17 cellular contexts compared by ENCODE assay signal in genomic region chr11:16982809-16983208, GRCh38. TPM values are rescaled to one million over a fixed set of nuclear protein-coding genes. Genes with fewer than 3 reads are reported as not detected.
DNase-seq lines count a peak whose midpoint lies in the region; ATAC-seq and TF ChIP-seq lines count a peak whose summit lies in the region.
"Had no signal": no experiment of that assay in that cellular context is flagged by ENCODE, and none has a peak within 500 bp of the region (broad histone marks: within the 10 kb centered on the region; RNA-seq: fewer than 3 reads in every experiment).

No MANE protein-coding gene starts in this region.

- no peaks in the 10 kb centered on the region for H3K36me3 ChIP-seq in CD8-positive, alpha-beta memory T cell (ENCODE audit: insufficient read depth, low read length)
- H3K36me3 ChIP-seq in WERI-Rb-1 (peaks cover 18% of the 10 kb centered on the region), esophagus squamous epithelium (no peaks in the 10 kb centered on the region), parathyroid adenoma (ENCODE audit: control insufficient read depth, insufficient read depth, low read length) (no peaks in the 10 kb centered on the region)
- H3K36me3 ChIP-seq: lower lobe of right lung had no signal

- no peak for DNase-seq in CD8-positive, alpha-beta memory T cell
- DNase-seq in WERI-Rb-1 (no peak), esophagus squamous epithelium (lab: John Stamatoyannopoulos, UW) (no peak), foreskin keratinocyte (no peak), coronary artery (ENCODE audit: low spot score) (no peak)
- DNase-seq: activated CD8-positive, alpha-beta memory T cell treated with anti-CD3 and anti-CD28 coated beads, Interleukin-2, amount 10 ng/mL, durations not matched to agents 7 days and 5 days; activated naive CD4-positive, alpha-beta T cell treated with anti-CD3 and anti-CD28 coated beads for 36 hours; KG1; lower lobe of right lung; NCI-H1417; NCI-H226; SHP77 treated with DMSO at 0.1 percent for 48 hours had no signal

- no peaks in the 10 kb centered on the region for H3K79me2 ChIP-seq in parathyroid adenoma

- no peak overlapping the region for H3K9ac ChIP-seq in parathyroid adenoma

- CTCF ChIA-PET in CD8-positive, alpha-beta memory T cell (lab: Charles Lee) = no interaction called here

- H3K27me3 Mint-ChIP-seq in CD8-positive, alpha-beta memory T cell = no peaks in the 10 kb centered on the region
- H3K27me3 Mint-ChIP-seq: activated CD8-positive, alpha-beta memory T cell treated with anti-CD3 and anti-CD28 coated beads, Interleukin-2, amount 10 ng/mL, durations not matched to agents 7 days and 5 days had no signal

- no peak overlapping the region for H3K27ac ChIP-seq in CD8-positive, alpha-beta memory T cell (ENCODE audit: low read depth, low read length)
- H3K27ac ChIP-seq in WERI-Rb-1 (peak overlapping the region; percentile 53; the same call in 1 of the 2 replicates), esophagus squamous epithelium (peak overlapping the region; percentile 25 to 78 (median 50)), parathyroid adenoma (peak overlapping the region; percentile 59), foreskin keratinocyte (no peak overlapping the region), coronary artery (no peak overlapping the region)

- no peaks in the 10 kb centered on the region for H3K9me3 Mint-ChIP-seq in CD8-positive, alpha-beta memory T cell
- H3K9me3 Mint-ChIP-seq: activated naive CD4-positive, alpha-beta T cell treated with anti-CD3 and anti-CD28 coated beads for 36 hours had no signal

- no peaks in the 10 kb centered on the region for H3K36me3 Mint-ChIP-seq in CD8-positive, alpha-beta memory T cell
- H3K36me3 Mint-ChIP-seq: activated CD8-positive, alpha-beta memory T cell treated with anti-CD3 and anti-CD28 coated beads, Interleukin-2, amount 10 ng/mL, durations not matched to agents 7 days and 5 days had no signal

- H3K4me1 ChIP-seq in CD8-positive, alpha-beta memory T cell (ENCODE audit: insufficient read depth, low read length) = peaks cover 22% of the 10 kb centered on the region
- H3K4me1 ChIP-seq in esophagus squamous epithelium = peaks cover 10 to 83% (median 17%) of the 10 kb centered on the region in 3 donors
- H3K4me1 ChIP-seq in parathyroid adenoma = peaks cover 24% of the 10 kb centered on the region
- H3K4me1 ChIP-seq in foreskin keratinocyte = no peaks in the 10 kb centered on the region

- TF ChIP-seq POLR2A in esophagus squamous epithelium (IDR thresholded peaks at IDR 0.05) = no peak

- 94 to 100% methylated on average over 1 of the region's 1 CpG for WGBS in esophagus squamous epithelium, 2 donors

- H3K27me3 ChIP-seq in CD8-positive, alpha-beta memory T cell (ENCODE audit: insufficient read depth, low read length, poor library complexity, severe bottlenecking) = no peaks in the 10 kb centered on the region
- no peaks in the 10 kb centered on the region for H3K27me3 ChIP-seq in WERI-Rb-1 (ENCODE audit: insufficient read depth, low read depth, severe bottlenecking)
- no peaks in the 10 kb centered on the region for H3K27me3 ChIP-seq in esophagus squamous epithelium
- H3K27me3 ChIP-seq in parathyroid adenoma (ENCODE audit: control insufficient read depth, insufficient read depth, low read length) = no peaks in the 10 kb centered on the region
- peaks cover 5% of the 10 kb centered on the region for H3K27me3 ChIP-seq in foreskin keratinocyte

- no peak overlapping the region for H3K4me2 ChIP-seq in parathyroid adenoma (ENCODE audit: low read length)

- H3K4me3 Mint-ChIP-seq in CD8-positive, alpha-beta memory T cell = no peak overlapping the region
- H3K4me3 Mint-ChIP-seq: activated CD8-positive, alpha-beta memory T cell treated with anti-CD3 and anti-CD28 coated beads, Interleukin-2, amount 10 ng/mL, durations not matched to agents 7 days and 5 days; activated naive CD4-positive, alpha-beta T cell treated with anti-CD3 and anti-CD28 coated beads for 36 hours had no signal

- H3K9me3 ChIP-seq in CD8-positive, alpha-beta memory T cell (ENCODE audit: low read length) = no peaks in the 10 kb centered on the region
- H3K9me3 ChIP-seq in WERI-Rb-1 (ENCODE audit: severe bottlenecking) (no peaks in the 10 kb centered on the region), esophagus squamous epithelium (no peaks in the 10 kb centered on the region), parathyroid adenoma (ENCODE audit: control insufficient read depth, low read length) (no peaks in the 10 kb centered on the region)
- H3K9me3 ChIP-seq: lower lobe of right lung had no signal

- peak overlapping the region in 5 of 8 donors; percentile 38 to 74 (median 45) for H3K27ac Mint-ChIP-seq in CD8-positive, alpha-beta memory T cell
- H3K27ac Mint-ChIP-seq: activated CD8-positive, alpha-beta memory T cell treated with anti-CD3 and anti-CD28 coated beads, Interleukin-2, amount 10 ng/mL, durations not matched to agents 7 days and 5 days; activated naive CD4-positive, alpha-beta T cell treated with anti-CD3 and anti-CD28 coated beads for 36 hours had no signal

- intact Hi-C loops in esophagus squamous epithelium (cut with DNase I) = no loop called here

- H3K4me1 Mint-ChIP-seq in CD8-positive, alpha-beta memory T cell = peaks cover 25 to 28% (median 28%) of the 10 kb centered on the region in 3 donors

- TF ChIP-seq CTCF in WERI-Rb-1 (IDR thresholded peaks at IDR 0.05; ENCODE audit: low read depth, low read length) = no peak
- no peak for TF ChIP-seq CTCF in esophagus squamous epithelium (IDR thresholded peaks at IDR 0.05)
- no peak for TF ChIP-seq CTCF in parathyroid adenoma (IDR thresholded peaks at IDR 0.05)
- no peak for TF ChIP-seq CTCF in foreskin keratinocyte (conservative IDR thresholded peaks at IDR 0.05)
- TF ChIP-seq CTCF in coronary artery (IDR thresholded peaks at IDR 0.05) = no peak

- POLR2A ChIA-PET in CD8-positive, alpha-beta memory T cell (lab: Charles Lee) = no interaction called here

- ATAC-seq in HG03159 (IDR thresholded peaks at IDR 0.05; ENCODE audit: unreplicated experiment) (no peak), foreskin keratinocyte (no peak), GM19351 (IDR thresholded peaks at IDR 0.05; ENCODE audit: unreplicated experiment) (no peak)
- ATAC-seq: activated CD4-positive, CD25-positive, alpha-beta regulatory T cell treated with anti-CD3 and anti-CD28 coated beads, Interleukin-2, amount 50 U/mL, for 24 hours; activated CD8-positive, alpha-beta memory T cell treated with anti-CD3 and anti-CD28 coated beads, Interleukin-2, amount 10 ng/mL, durations not matched to agents 7 days and 5 days had no signal

- no peak overlapping the region for H3K4me3 ChIP-seq in CD8-positive, alpha-beta memory T cell (ENCODE audit: low read length)
- no peak overlapping the region for H3K4me3 ChIP-seq in WERI-Rb-1 (ENCODE audit: low read depth, low read length)
- no peak overlapping the region for H3K4me3 ChIP-seq in esophagus squamous epithelium
- no peak overlapping the region for H3K4me3 ChIP-seq in parathyroid adenoma (ENCODE audit: low read depth, low read length)
- H3K4me3 ChIP-seq in coronary artery = no peak overlapping the region
- H3K4me3 ChIP-seq: lower lobe of right lung, skin epidermis had no signal

- no peak overlapping the region for H2AFZ ChIP-seq in parathyroid adenoma

RNA-seq across cellular contexts. Expression of gene PLEKHA7, which starts 31.4 kb away (rescaled TPM):
- 1 to 10 TPM; 5.3 to 6.6 TPM for total RNA-seq in CD8-positive, alpha-beta memory T cell
- polyA plus RNA-seq in CD8-positive, alpha-beta memory T cell = 4.1 TPM
- 100 to 1,000 TPM in 1 of 4 donors, 10 to 100 TPM in 3; 49.8 to 129 (median 59.3) TPM for total RNA-seq in esophagus squamous epithelium
- 0.18 and 0.20 TPM in 2 replicates for total RNA-seq in foreskin keratinocyte
- polyA plus RNA-seq in foreskin keratinocyte = 0.08 and 0.26 TPM in 2 replicates

Comparison
In these comparisons a context has a peak if more than half of its experiments do, and no peak if none do; other contexts are left out.
1. H3K27ac ChIP-seq: peak in WERI-Rb-1 (single experiment), esophagus squamous epithelium (4 of 4) and parathyroid adenoma (single experiment); none in CD8-positive, alpha-beta memory T cell (single experiment), foreskin keratinocyte (single experiment) and coronary artery (0 of 2).
2. RNA of gene PLEKHA7, which starts 31.4 kb away (total RNA-seq): 49.8 to 129 TPM in esophagus squamous epithelium; 5.3 to 6.6 TPM in CD8-positive, alpha-beta memory T cell and 0.18 to 0.20 TPM in foreskin keratinocyte; every median in the first group is over 4 times any median in the second.